9 cellular contexts compared by ENCODE assay signal in the genomic region with DNA sequence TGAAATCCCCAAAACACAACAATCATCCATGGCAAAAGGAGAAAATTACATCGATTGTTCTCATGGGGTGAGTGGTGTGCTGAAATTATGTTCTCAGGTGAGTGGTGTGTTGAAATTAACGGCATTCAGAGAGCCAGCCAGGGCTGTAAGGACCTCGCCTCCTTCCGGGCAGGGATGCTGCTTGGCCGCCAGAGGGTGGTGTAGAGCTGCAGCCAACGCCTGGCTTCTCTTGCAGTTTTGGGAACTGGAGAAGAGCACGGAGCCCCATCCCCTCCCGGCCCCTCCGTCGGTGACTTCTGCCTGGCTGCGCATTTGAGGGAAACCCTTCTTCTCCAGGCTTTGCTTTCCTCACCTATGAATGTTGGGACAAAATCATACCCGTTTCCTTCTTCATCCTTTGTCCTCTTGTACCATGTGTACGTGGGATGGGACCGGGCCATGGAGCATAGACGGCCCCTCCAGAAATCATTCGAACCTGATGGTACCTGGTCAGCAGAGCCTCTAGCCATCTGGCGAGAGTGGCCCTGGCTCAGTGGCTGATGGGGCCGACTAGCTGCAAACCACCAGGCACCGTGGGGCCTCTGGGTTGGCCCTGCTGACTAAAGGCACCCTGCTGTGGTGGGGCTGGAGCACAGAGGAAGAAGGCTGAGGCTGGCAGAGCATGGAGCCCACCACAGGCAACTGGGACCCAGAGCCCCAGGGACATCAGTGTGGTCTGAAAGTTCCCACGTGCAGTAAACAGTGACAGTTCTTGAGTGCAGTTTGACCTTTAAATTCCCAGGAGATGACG. TPM values are rescaled to one million over a fixed set of nuclear protein-coding genes. Genes with fewer than 3 reads are reported as not detected.
DNase-seq lines count a peak whose midpoint lies in the region; ATAC-seq, FAIRE-seq and TF ChIP-seq lines count a peak whose summit lies in the region.
"Had no signal": no experiment of that assay in that cellular context is flagged by ENCODE, and none has a peak within 500 bp of the region (broad histone marks: within the 10 kb centered on the region; RNA-seq: fewer than 3 reads in every experiment).

No MANE protein-coding gene starts in this region.

- DNase-seq in DMS 273 (lab: John Stamatoyannopoulos, UW; ENCODE audit: unreplicated experiment): peak; percentile 71
- DNase-seq in DMS 273 treated with DMSO at 0.1 percent for 48 hours (lab: John Stamatoyannopoulos, UW): no peak
- peak; percentile 16 for DNase-seq in NCI-H2227 treated with DMSO at 0.1 percent for 48 hours (lab: John Stamatoyannopoulos, UW)
- peak; percentile 58 for DNase-seq in activated CD8-positive, alpha-beta T cell treated with anti-CD3 and anti-CD28 coated beads for 36 hours
- DNase-seq in endothelial cell of umbilical vein (ENCODE audit: low read depth, low spot score): peak; percentile 45
- DNase-seq in myocyte (ENCODE audit: low read depth): peak; percentile 65
- peak; percentile 64 for DNase-seq in stimulated activated naive CD8-positive, alpha-beta T cell treated with anti-CD3 and anti-CD28 coated beads, Interleukin-15, Interleukin-2, amounts not matched to agents 100 U/mL and 50 U/mL, for 24 hours

- no peaks in the 10 kb centered on the region for H3K4me1 Mint-ChIP-seq in activated CD8-positive, alpha-beta T cell treated with anti-CD3 and anti-CD28 coated beads for 36 hours (ENCODE audit: low read depth)

- ATAC-seq in HG02642 (IDR thresholded peaks at IDR 0.05; ENCODE audit: poor library complexity, unreplicated experiment): peak; percentile 71
- peak; percentile 87 for ATAC-seq in activated CD8-positive, alpha-beta T cell treated with anti-CD3 and anti-CD28 coated beads for 36 hours
- peak; percentile 66 for ATAC-seq in stimulated activated naive CD8-positive, alpha-beta T cell treated with anti-CD3 and anti-CD28 coated beads, Interleukin-15, Interleukin-2, amounts not matched to agents 100 U/mL and 50 U/mL, for 24 hours

- H4K20me1 ChIP-seq in endothelial cell of umbilical vein (replicated peaks; ENCODE audit: control insufficient read depth, extremely low read depth, insufficient read depth, low read length): no peaks in the 10 kb centered on the region

- H3K9me3 ChIP-seq in endothelial cell of umbilical vein (replicated peaks; ENCODE audit: control insufficient read depth, insufficient read depth, low read length): no peaks in the 10 kb centered on the region

- H3K4me3 ChIP-seq in endothelial cell of umbilical vein (replicated peaks in 1 of 3; ENCODE audit: insufficient read depth in 1 of 3, low read depth in 1 of 3, low read length in 3 of 3): no peak overlapping the region

- no peak overlapping the region for H3K4me3 Mint-ChIP-seq in activated CD8-positive, alpha-beta T cell treated with anti-CD3 and anti-CD28 coated beads for 36 hours

- no peak overlapping the region for H3K27ac Mint-ChIP-seq in activated CD8-positive, alpha-beta T cell treated with anti-CD3 and anti-CD28 coated beads for 36 hours

- H3K9ac ChIP-seq in endothelial cell of umbilical vein (replicated peaks; ENCODE audit: extremely low read depth, insufficient read depth, low read length): no peak overlapping the region

- H3K36me3 ChIP-seq in endothelial cell of umbilical vein (ENCODE audit: control insufficient read depth in 2 of 2, extremely low read depth in 1 of 2, insufficient read depth in 2 of 2, low read length in 2 of 2): peaks cover 6 to 24% of the 10 kb centered on the region in 2 experiments

- peak; percentile 76 for FAIRE-seq in endothelial cell of umbilical vein (lab: Jason Lieb, UNC)
- FAIRE-seq: A204.1 had no signal

- H3K9me1 ChIP-seq in endothelial cell of umbilical vein (replicated peaks; ENCODE audit: control insufficient read depth, extremely low read depth, insufficient read depth, low read length): no peaks in the 10 kb centered on the region

- POLR2A ChIA-PET in activated CD8-positive, alpha-beta T cell treated with anti-CD3 and anti-CD28 coated beads for 36 hours (lab: Charles Lee): no interaction called here
- POLR2A ChIA-PET in endothelial cell of umbilical vein (lab: Charles Lee): no interaction called here

- no peaks in the 10 kb centered on the region for H3K79me2 ChIP-seq in endothelial cell of umbilical vein (ENCODE audit: control insufficient read depth, insufficient read depth, low read length)

- H3K27me3 Mint-ChIP-seq in activated CD8-positive, alpha-beta T cell treated with anti-CD3 and anti-CD28 coated beads for 36 hours: no peaks in the 10 kb centered on the region

- intact Hi-C loops in activated CD8-positive, alpha-beta T cell treated with anti-CD3 and anti-CD28 coated beads for 36 hours (cut with micrococcal nuclease): loop anchor here (5.0 kb wide), 1 partner anchor 123 kb away; a partner anchor contains a TSS
- intact Hi-C loops in endothelial cell of umbilical vein (cut with micrococcal nuclease): loop anchor here (1.0 kb wide), 1 partner anchor 78 kb away; no protein-coding TSS in a partner anchor

- no peaks in the 10 kb centered on the region for H3K4me1 ChIP-seq in endothelial cell of umbilical vein (ENCODE audit: control insufficient read depth, extremely low read depth, insufficient read depth, low read length)

- H3K27me3 ChIP-seq in endothelial cell of umbilical vein (ENCODE audit: control insufficient read depth in 2 of 2, insufficient read depth in 2 of 2, low read length in 2 of 2): no peaks in the 10 kb centered on the region

- CTCF ChIA-PET in activated CD8-positive, alpha-beta T cell treated with anti-CD3 and anti-CD28 coated beads for 36 hours (lab: Charles Lee): interaction anchor here (0.7 to 2.2 kb wide), 16 partner anchors 10 to 461 kb away, joined by 3 to 8 read pairs (median 4); no protein-coding TSS in a partner anchor
- CTCF ChIA-PET in endothelial cell of umbilical vein (lab: Charles Lee): interaction anchor here (0.6 to 2.9 kb wide), 25 partner anchors 8 to 449 kb away, joined by 3 to 28 read pairs (median 5); a partner anchor contains a TSS

- BruUV-seq in endothelial cell of umbilical vein (replicated peaks; lab: Mats Ljungman, UMichigan): no TSS peak

- TF ChIP-seq POLR2A in endothelial cell of umbilical vein (IDR thresholded peaks at IDR 0.05; ENCODE audit: low read depth, low read length): no peak

- H3K27ac ChIP-seq in endothelial cell of umbilical vein (ENCODE audit: insufficient read depth, low read depth, low read length): no peak overlapping the region

- peak; percentile 86 for TF ChIP-seq CTCF in activated CD8-positive, alpha-beta T cell treated with anti-CD3 and anti-CD28 coated beads for 36 hours (IDR thresholded peaks at IDR 0.05)
- peak; percentile 88 to 97 for TF ChIP-seq CTCF in endothelial cell of umbilical vein (IDR thresholded peaks at IDR 0.05; ENCODE audit: extremely low read depth in 1 of 2, insufficient read depth in 1 of 2, low read depth in 1 of 2, low read length in 2 of 2)

- H3K4me2 ChIP-seq in endothelial cell of umbilical vein (ENCODE audit: insufficient read depth, low read length): no peak overlapping the region

- no peaks in the 10 kb centered on the region for H3K9me3 Mint-ChIP-seq in activated CD8-positive, alpha-beta T cell treated with anti-CD3 and anti-CD28 coated beads for 36 hours

- H3K36me3 Mint-ChIP-seq in activated CD8-positive, alpha-beta T cell treated with anti-CD3 and anti-CD28 coated beads for 36 hours (ENCODE audit: low read depth): peaks cover 18% of the 10 kb centered on the region

- H2AFZ ChIP-seq in endothelial cell of umbilical vein (ENCODE audit: low read depth, low read length): no peak overlapping the region

- dilution Hi-C loops in endothelial cell of umbilical vein (cut with MboI; ENCODE audit: extremely low pct_ligation_motif_present, low sequenced_read_pairs): no loop called here

TF ChIP-seq in endothelial cell of umbilical vein, 7 proteins besides CTCF, POLR2A, EP300 and RAD21:
- TF ChIP-seq, protein P1, sequence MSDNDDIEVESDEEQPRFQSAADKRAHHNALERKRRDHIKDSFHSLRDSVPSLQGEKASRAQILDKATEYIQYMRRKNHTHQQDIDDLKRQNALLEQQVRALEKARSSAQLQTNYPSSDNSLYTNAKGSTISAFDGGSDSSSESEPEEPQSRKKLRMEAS (IDR thresholded peaks at IDR 0.05; ENCODE audit: insufficient read depth, insufficient read length): no peak
- no peak for TF ChIP-seq MYC (IDR thresholded peaks at IDR 0.05; ENCODE audit: low read depth, low read length)
- TF ChIP-seq POLR2AphosphoS5 (IDR thresholded peaks at IDR 0.05; ENCODE audit: insufficient read depth, low read depth, low read length): no peak
- no peak for TF ChIP-seq FOS (IDR thresholded peaks at IDR 0.05; ENCODE audit: borderline replicate concordance, insufficient read depth, low read length)
- TF ChIP-seq JUN (IDR thresholded peaks at IDR 0.05; ENCODE audit: borderline replicate concordance, insufficient read depth, insufficient read length, low read depth): no peak
- TF ChIP-seq GATA2 (IDR thresholded peaks at IDR 0.05; ENCODE audit: insufficient read depth, insufficient read length, low read depth, low read length): no peak
- no peak for TF ChIP-seq EZH2 (IDR thresholded peaks at IDR 0.05; ENCODE audit: borderline replicate concordance, low read depth, low read length, severe bottlenecking)

RNA-seq across cellular contexts. Expression of a gene that starts 28.4 kb away (rescaled TPM):
- 10 to 100 TPM; 25.5 to 26.3 TPM for total RNA-seq in activated CD8-positive, alpha-beta T cell treated with anti-CD3 and anti-CD28 coated beads for 36 hours
- 17.3 and 20.7 TPM in 2 replicates for total RNA-seq in endothelial cell of umbilical vein
- polyA plus RNA-seq in endothelial cell of umbilical vein: 10.4 and 10.6 TPM in 2 replicates
- polyA plus RNA-seq in endothelial cell of umbilical vein (2011; cell fraction: cytosol; rRNA removed): 6.7 and 9.2 TPM in 2 replicates
- polyA plus RNA-seq in endothelial cell of umbilical vein (2011; cell fraction: nucleus; rRNA removed): 29.7 and 32.7 TPM in 2 replicates
- polyA plus RNA-seq in endothelial cell of umbilical vein (2012): 8.9 and 9.1 TPM in 2 replicates
- polyA minus RNA-seq in endothelial cell of umbilical vein: 14.2 and 14.3 TPM in 2 replicates
- 10.4 TPM for polyA minus RNA-seq in endothelial cell of umbilical vein (2011; cell fraction: cytosol; rRNA and poly(A)+ RNA removed)
- 22.2 and 37.1 TPM in 2 replicates for polyA minus RNA-seq in endothelial cell of umbilical vein (2011; cell fraction: nucleus; rRNA and poly(A)+ RNA removed)
- total RNA-seq in myocyte: 20.1 and 23.9 TPM in 2 replicates
- polyA plus RNA-seq in myocyte (2012): 9.9 TPM

RNA-seq across cellular contexts. Expression of a gene that starts 28.4 kb away (rescaled TPM):
- total RNA-seq in activated CD8-positive, alpha-beta T cell treated with anti-CD3 and anti-CD28 coated beads for 36 hours: 10 to 100 TPM; 24.2 to 27.8 TPM
- total RNA-seq in endothelial cell of umbilical vein: 25.6 and 26.3 TPM in 2 replicates
- polyA plus RNA-seq in endothelial cell of umbilical vein: 10.6 and 13.0 TPM in 2 replicates
- 10.6 and 11.2 TPM in 2 replicates for polyA plus RNA-seq in endothelial cell of umbilical vein (2011; cell fraction: cytosol; rRNA removed)
- 28.3 and 29.2 TPM in 2 replicates for polyA plus RNA-seq in endothelial cell of umbilical vein (2011; cell fraction: nucleus; rRNA removed)
- 22.9 and 25.7 TPM in 2 replicates for polyA plus RNA-seq in endothelial cell of umbilical vein (2012)
- 10.0 and 11.8 TPM in 2 replicates for polyA minus RNA-seq in endothelial cell of umbilical vein
- polyA minus RNA-seq in endothelial cell of umbilical vein (2011; cell fraction: cytosol; rRNA and poly(A)+ RNA removed): 1.1 TPM
- polyA minus RNA-seq in endothelial cell of umbilical vein (2011; cell fraction: nucleus; rRNA and poly(A)+ RNA removed): 15.6 and 18.8 TPM in 2 replicates
- 24.7 and 31.7 TPM in 2 replicates for total RNA-seq in myocyte
- 17.7 TPM for polyA plus RNA-seq in myocyte (2012)
